Comparison of ENCODE assay signal across 1 cellular context in the genomic region with DNA sequence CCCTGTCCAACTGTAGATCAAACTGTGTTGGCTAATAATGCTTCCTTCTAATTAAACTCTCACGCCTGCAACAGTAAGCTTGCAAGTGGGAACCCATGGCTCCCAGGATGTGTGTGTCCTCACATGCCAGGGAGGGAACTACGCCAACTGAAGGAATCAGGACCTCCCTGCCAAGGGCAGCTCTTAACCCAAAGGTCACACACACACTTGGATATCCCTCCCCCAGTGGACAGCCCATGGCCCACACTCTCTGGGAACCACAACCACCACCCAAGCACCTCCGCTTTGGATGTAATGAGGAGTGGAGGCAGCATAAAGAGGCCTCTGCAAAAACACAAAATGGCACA.
A peak's percentile ranks its signal among the peaks of the same experiment; 100 is the strongest.
TF ChIP-seq lines count a peak whose summit lies in the region.

No MANE protein-coding gene starts in this region.

TF ChIP-seq in endothelial cell of umbilical vein, 7 proteins besides CTCF, POLR2A, EP300 and RAD21:
- TF ChIP-seq FOS (IDR thresholded peaks at IDR 0.05; ENCODE audit: borderline replicate concordance, insufficient read depth, low read length): no peak
- TF ChIP-seq EZH2 (IDR thresholded peaks at IDR 0.05; ENCODE audit: borderline replicate concordance, low read depth, low read length, severe bottlenecking): no peak
- TF ChIP-seq, protein P1, sequence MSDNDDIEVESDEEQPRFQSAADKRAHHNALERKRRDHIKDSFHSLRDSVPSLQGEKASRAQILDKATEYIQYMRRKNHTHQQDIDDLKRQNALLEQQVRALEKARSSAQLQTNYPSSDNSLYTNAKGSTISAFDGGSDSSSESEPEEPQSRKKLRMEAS (IDR thresholded peaks at IDR 0.05; ENCODE audit: insufficient read depth, insufficient read length): no peak
- peak; percentile 19 for TF ChIP-seq POLR2AphosphoS5 (IDR thresholded peaks at IDR 0.05; ENCODE audit: insufficient read depth, low read depth, low read length)
- TF ChIP-seq MYC (IDR thresholded peaks at IDR 0.05; ENCODE audit: low read depth, low read length): no peak
- peak; percentile 5 for TF ChIP-seq GATA2 (IDR thresholded peaks at IDR 0.05; ENCODE audit: insufficient read depth, insufficient read length, low read depth, low read length)
- TF ChIP-seq JUN (IDR thresholded peaks at IDR 0.05; ENCODE audit: borderline replicate concordance, insufficient read depth, insufficient read length, low read depth): no peak
